9 cellular contexts compared by ENCODE assay signal in the genomic region with DNA sequence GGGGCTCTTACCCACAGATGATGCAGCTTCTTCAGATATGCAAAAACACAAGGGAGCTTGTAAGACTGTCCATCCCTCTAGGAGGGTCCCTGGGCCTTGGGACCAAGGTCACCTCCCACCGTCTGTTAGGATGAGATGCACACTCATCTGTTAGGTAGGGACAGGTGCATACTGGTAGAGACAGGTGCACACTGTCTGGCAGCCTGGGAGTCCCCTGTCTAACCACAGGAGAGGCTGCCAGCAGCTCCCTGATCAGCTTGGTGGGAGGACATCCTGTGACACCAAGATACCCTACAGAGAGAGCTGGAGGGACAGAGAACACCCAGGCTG. TPM values are rescaled to one million over a fixed set of nuclear protein-coding genes. Genes with fewer than 3 reads are reported as not detected.
DNase-seq lines count a peak whose midpoint lies in the region; ATAC-seq lines count a peak whose summit lies in the region.
"Had no signal": no experiment of that assay in that cellular context is flagged by ENCODE, and none has a peak within 500 bp of the region (broad histone marks: within the 10 kb centered on the region; RNA-seq: fewer than 3 reads in every experiment).

No MANE protein-coding gene starts in this region.

- H3K27ac Mint-ChIP-seq in activated naive CD4-positive, alpha-beta T cell treated with anti-CD3 and anti-CD28 coated beads, Interleukin-2, amount 10 ng/mL, durations not matched to agents 7 days and 5 days = peak overlapping the region; percentile 59
- peak overlapping the region; percentile 52 to 67 for H3K27ac Mint-ChIP-seq in T-cell
- no peak overlapping the region for H3K27ac Mint-ChIP-seq in stimulated activated naive CD8-positive, alpha-beta T cell treated with anti-CD3 and anti-CD28 coated beads, Interleukin-15, amount 100 ng/mL, for 72 hours

- no peak for DNase-seq in activated naive CD4-positive, alpha-beta T cell treated with anti-CD3 and anti-CD28 coated beads, Interleukin-2, amount 10 ng/mL, durations not matched to agents 7 days and 5 days
- no peak for DNase-seq in activated naive CD4-positive, alpha-beta T cell treated with anti-CD3 and anti-CD28 coated beads, Interleukin-2, amount 50 U/mL, for 16 hours
- DNase-seq in T-cell (peak in 4 of 34 experiments; percentile 27 to 37 (median 30)), superior temporal gyrus (ENCODE audit: extremely low spot score) (no peak)
- no peak for DNase-seq in stimulated activated naive CD8-positive, alpha-beta T cell treated with anti-CD3 and anti-CD28 coated beads, Interleukin-15, amount 100 ng/mL, for 72 hours

- CTCF ChIA-PET in activated naive CD4-positive, alpha-beta T cell treated with anti-CD3 and anti-CD28 coated beads, Interleukin-2, amount 10 ng/mL, durations not matched to agents 7 days and 5 days (lab: Charles Lee) = interaction anchor here (0.5 to 6.7 kb wide), 62 partner anchors 9 to 1308 kb away, joined by 3 to 79 read pairs (median 5); a partner anchor contains a TSS
- CTCF ChIA-PET in T-cell (lab: Charles Lee) = interaction anchor here (0.5 to 2.4 kb wide), 29 partner anchors 9 to 931 kb away, joined by 3 to 15 read pairs (median 4); a partner anchor contains a TSS

- H3K9me3 Mint-ChIP-seq in activated naive CD4-positive, alpha-beta T cell treated with anti-CD3 and anti-CD28 coated beads, Interleukin-2, amount 10 ng/mL, durations not matched to agents 7 days and 5 days = no peaks in the 10 kb centered on the region
- H3K9me3 Mint-ChIP-seq in T-cell = no peaks in the 10 kb centered on the region
- no peaks in the 10 kb centered on the region for H3K9me3 Mint-ChIP-seq in stimulated activated naive CD8-positive, alpha-beta T cell treated with anti-CD3 and anti-CD28 coated beads, Interleukin-15, amount 100 ng/mL, for 72 hours

- H3K4me3 Mint-ChIP-seq in activated naive CD4-positive, alpha-beta T cell treated with anti-CD3 and anti-CD28 coated beads, Interleukin-2, amount 10 ng/mL, durations not matched to agents 7 days and 5 days = no peak overlapping the region
- peak overlapping the region in 2 of 3 donors; percentile 24 to 40 for H3K4me3 Mint-ChIP-seq in T-cell
- H3K4me3 Mint-ChIP-seq in stimulated activated naive CD8-positive, alpha-beta T cell treated with anti-CD3 and anti-CD28 coated beads, Interleukin-15, amount 100 ng/mL, for 72 hours = peak overlapping the region in 1 of 2 donors; percentile 45

- H3K27me3 Mint-ChIP-seq in activated naive CD4-positive, alpha-beta T cell treated with anti-CD3 and anti-CD28 coated beads, Interleukin-2, amount 10 ng/mL, durations not matched to agents 7 days and 5 days = peaks cover 31% of the 10 kb centered on the region
- H3K27me3 Mint-ChIP-seq in T-cell = peaks cover 14 to 15% of the 10 kb centered on the region in 2 donors
- peaks cover 20% of the 10 kb centered on the region for H3K27me3 Mint-ChIP-seq in stimulated activated naive CD8-positive, alpha-beta T cell treated with anti-CD3 and anti-CD28 coated beads, Interleukin-15, amount 100 ng/mL, for 72 hours

- POLR2A ChIA-PET in T-cell (lab: Charles Lee) = interaction anchor here in 1 of 2 donors (0.6 kb wide), 1 partner anchor 452 kb away, joined by 3 read pairs; no protein-coding TSS in a partner anchor

- ATAC-seq in HG02759 (IDR thresholded peaks at IDR 0.05; ENCODE audit: unreplicated experiment) (peak; percentile 33), T-cell (replicated peaks in 1 of 4) (peak; percentile 7 to 78 (median 34)), GM18517 (IDR thresholded peaks at IDR 0.05; ENCODE audit: unreplicated experiment) (no peak), GM21526 (IDR thresholded peaks at IDR 0.05; ENCODE audit: low FRiP score, unreplicated experiment) (no peak)
- ATAC-seq in stimulated activated naive CD8-positive, alpha-beta T cell treated with anti-CD3 and anti-CD28 coated beads, Interleukin-15, amount 100 ng/mL, for 72 hours = peak; percentile 49

- H3K4me1 Mint-ChIP-seq in activated naive CD4-positive, alpha-beta T cell treated with anti-CD3 and anti-CD28 coated beads, Interleukin-2, amount 10 ng/mL, durations not matched to agents 7 days and 5 days = peaks cover 33% of the 10 kb centered on the region
- peaks cover 28 to 36% (median 32%) of the 10 kb centered on the region in 3 donors for H3K4me1 Mint-ChIP-seq in T-cell
- peaks cover 38% of the 10 kb centered on the region for H3K4me1 Mint-ChIP-seq in stimulated activated naive CD8-positive, alpha-beta T cell treated with anti-CD3 and anti-CD28 coated beads, Interleukin-15, amount 100 ng/mL, for 72 hours

- H3K36me3 Mint-ChIP-seq in activated naive CD4-positive, alpha-beta T cell treated with anti-CD3 and anti-CD28 coated beads, Interleukin-2, amount 10 ng/mL, durations not matched to agents 7 days and 5 days = peaks cover 2% of the 10 kb centered on the region
- H3K36me3 Mint-ChIP-seq in T-cell = peaks cover 4% of the 10 kb centered on the region

RNA-seq across cellular contexts. Expression of a gene that starts 13.2 kb away (rescaled TPM):
- 10 to 100 TPM; 20.2 to 39.3 (median 30.0) TPM for total RNA-seq in T-cell

RNA-seq across cellular contexts. Expression of a gene that starts 30.0 kb away (rescaled TPM):
- total RNA-seq in T-cell = not detected
- total RNA-seq: stomach had no signal

RNA-seq across cellular contexts. Expression of a gene that starts 30.2 kb away (rescaled TPM):
- total RNA-seq in T-cell = not detected
- total RNA-seq: stomach had no signal

RNA-seq across cellular contexts. Expression of a gene that starts 50.5 kb away (rescaled TPM):
- total RNA-seq in T-cell = 1 to 10 TPM in 1 of 5 donors, under 1 TPM in 4; 0.33 to 1.2 (median 0.64) TPM

Comparison
In these comparisons a context has a peak if more than half of its experiments do, and no peak if none do; other contexts are left out.
1. H3K27ac Mint-ChIP-seq: peak in activated naive CD4-positive, alpha-beta T cell treated with anti-CD3 and anti-CD28 coated beads, Interleukin-2, amount 10 ng/mL, durations not matched to agents 7 days and 5 days (single experiment) and T-cell (2 of 2); none in stimulated activated naive CD8-positive, alpha-beta T cell treated with anti-CD3 and anti-CD28 coated beads, Interleukin-15, amount 100 ng/mL, for 72 hours (0 of 2).
2. ATAC-seq: peak in HG02759 (single experiment), T-cell (4 of 4) and stimulated activated naive CD8-positive, alpha-beta T cell treated with anti-CD3 and anti-CD28 coated beads, Interleukin-15, amount 100 ng/mL, for 72 hours (single experiment); none in GM18517 (single experiment) and GM21526 (single experiment).